Comparison of ENCODE assay signal across 16 cellular contexts in genomic region chr10:129859536-129859935, GRCh38.
DNase-seq lines count a peak whose midpoint lies in the region; TF ChIP-seq lines count a peak whose summit lies in the region.
"Had no signal": no experiment of that assay in that cellular context is flagged by ENCODE, and none has a peak within 500 bp of the region (broad histone marks: within the 10 kb centered on the region; RNA-seq: fewer than 3 reads in every experiment).

No MANE protein-coding gene starts in this region.

- no peak overlapping the region for H2AFZ ChIP-seq in H9 (ENCODE audit: low read length)

- WGBS in H9 (ENCODE audit: extremely low coverage, insufficient read length, low lambda C conversion rate), result no CpG with 5 or more reads among the region's 7 CpGs

- H3K36me3 ChIP-seq in ascending aorta, result no peaks in the 10 kb centered on the region
- H3K36me3 ChIP-seq: BLaER1 treated with 17β-estradiol and CSF1 and Interleukin-3, amounts not matched to agents 10 nM and 100 nM had no signal

- H3K36me3 Mint-ChIP-seq in H9 (ENCODE audit: insufficient read depth in 1 of 3, low read depth in 3 of 3), result peaks cover 0 to 4% (median 0%) of the 10 kb centered on the region in 3 experiments; a peak in 2 of 7 replicates
- H3K36me3 Mint-ChIP-seq in activated CD4-positive, alpha-beta T cell treated with anti-CD3 and anti-CD28 coated beads, Interleukin-2, amount 10 ng/mL, durations not matched to agents 24 days and 14 days (ENCODE audit: low read depth), result no peaks in the 10 kb centered on the region
- H3K36me3 Mint-ChIP-seq: CD8-positive, alpha-beta T cell had no signal

- H2BK12ac ChIP-seq in H9 (ENCODE audit: insufficient read length, low read depth, low read length), result no peak overlapping the region

- H3K23me2 ChIP-seq in H9 (ENCODE audit: insufficient read length, low read depth, low read length, poor library complexity, severe bottlenecking), result no peaks in the 10 kb centered on the region

- H4K20me1 ChIP-seq in H9 (ENCODE audit: control insufficient read depth, insufficient read depth, insufficient read length), result no peaks in the 10 kb centered on the region
- H4K20me1 ChIP-seq: BLaER1 treated with 17β-estradiol and CSF1 and Interleukin-3, amounts not matched to agents 10 nM and 100 nM had no signal

- H3K27me3 Mint-ChIP-seq in H9 (ENCODE audit: low read depth), result peaks cover 10% of the 10 kb centered on the region
- no peaks in the 10 kb centered on the region for H3K27me3 Mint-ChIP-seq in activated CD4-positive, alpha-beta T cell treated with anti-CD3 and anti-CD28 coated beads, Interleukin-2, amount 10 ng/mL, durations not matched to agents 24 days and 14 days
- H3K27me3 Mint-ChIP-seq: B cell had no signal

- H2BK20ac ChIP-seq in H9 (ENCODE audit: low read depth, low read length, poor library complexity, severe bottlenecking), result no peak overlapping the region

- H3K9ac ChIP-seq in H9 (ENCODE audit: extremely low read depth, insufficient read length, low read length), result no peak overlapping the region
- H3K9ac ChIP-seq: BLaER1 treated with 17β-estradiol and CSF1 and Interleukin-3, amounts not matched to agents 10 nM and 100 nM had no signal

- H3K18ac ChIP-seq in H9 (ENCODE audit: insufficient read length, low read depth, low read length), result no peak overlapping the region

- H3K4me2 ChIP-seq in H9 (ENCODE audit: insufficient read depth, insufficient read length, low read length), result no peak overlapping the region
- H3K4me2 ChIP-seq: A549; BLaER1 treated with 17β-estradiol and CSF1 and Interleukin-3, amounts not matched to agents 10 nM and 100 nM had no signal

- no peaks in the 10 kb centered on the region for H3K79me2 ChIP-seq in H9 (ENCODE audit: insufficient read depth, low read length)

- intact Hi-C loops in posterior vena cava (cut with DNase I), result no loop called here
- intact Hi-C loops in activated CD4-positive, alpha-beta T cell treated with anti-CD3 and anti-CD28 coated beads, Interleukin-2, amount 10 ng/mL, durations not matched to agents 24 days and 14 days (cut with micrococcal nuclease), result no loop called here
- intact Hi-C loops in ascending aorta (cut with DNase I), result no loop called here

- H3K9me3 Mint-ChIP-seq in H9, result peaks cover 4 to 5% of the 10 kb centered on the region in 2 experiments; a peak in 4 of 5 replicates
- no peaks in the 10 kb centered on the region for H3K9me3 Mint-ChIP-seq in activated CD4-positive, alpha-beta T cell treated with anti-CD3 and anti-CD28 coated beads, Interleukin-2, amount 10 ng/mL, durations not matched to agents 24 days and 14 days
- H3K9me3 Mint-ChIP-seq: CD4-positive, alpha-beta T cell had no signal

- no peak overlapping the region for H3T11ph ChIP-seq in H9 (ENCODE audit: low read length)

- no peak overlapping the region for H2BK15ac ChIP-seq in H9 (ENCODE audit: low read depth, low read length)

- TF ChIP-seq CTCF in H9 (conservative IDR thresholded peaks at IDR 0.05) (no peak), ascending aorta (IDR thresholded peaks at IDR 0.05) (no peak)

- H2BK5ac ChIP-seq in H9 (ENCODE audit: insufficient read length, low read length), result no peak overlapping the region

- H3K56ac ChIP-seq in H9 (ENCODE audit: insufficient read length, low read depth, low read length), result no peak overlapping the region

- H3K4me3 ChIP-seq in ascending aorta, result no peak overlapping the region
- H3K4me3 ChIP-seq: A549; BLaER1 treated with 17β-estradiol and CSF1 and Interleukin-3, amounts not matched to agents 10 nM and 100 nM had no signal

- H3K79me1 ChIP-seq in H9 (ENCODE audit: insufficient read depth, low read depth, low read length, poor library complexity, severe bottlenecking), result no peaks in the 10 kb centered on the region

- H3K9me3 ChIP-seq in H9 (ENCODE audit: control insufficient read depth, low read depth, low read length) (no peaks in the 10 kb centered on the region), ascending aorta (no peaks in the 10 kb centered on the region)

- no peak overlapping the region for H3K4me3 Mint-ChIP-seq in H9
- no peak overlapping the region for H3K4me3 Mint-ChIP-seq in activated CD4-positive, alpha-beta T cell treated with anti-CD3 and anti-CD28 coated beads, Interleukin-2, amount 10 ng/mL, durations not matched to agents 24 days and 14 days
- H3K4me3 Mint-ChIP-seq: B cell; CD4-positive, alpha-beta T cell; CD8-positive, alpha-beta T cell had no signal

- H2AK5ac ChIP-seq in H9 (ENCODE audit: insufficient read length, low read length), result no peak overlapping the region

- H3K23ac ChIP-seq in H9 (ENCODE audit: insufficient read length, low read depth, low read length), result no peak overlapping the region

- no peak overlapping the region for H4K91ac ChIP-seq in H9 (ENCODE audit: insufficient read length, low read depth, low read length)

- no peak overlapping the region for H2BK120ac ChIP-seq in H9 (ENCODE audit: low read depth, low read length, poor library complexity, severe bottlenecking)

- H3K27ac ChIP-seq in H9 (ENCODE audit: insufficient read length, low read depth, low read length) (no peak overlapping the region), ascending aorta (no peak overlapping the region)
- H3K27ac ChIP-seq: 22Rv1; A549; BLaER1 treated with 17β-estradiol and CSF1 and Interleukin-3, amounts not matched to agents 10 nM and 100 nM; C4-2B had no signal

- H3K27me3 ChIP-seq in H9 (ENCODE audit: insufficient read depth, low read length) (no peaks in the 10 kb centered on the region), ascending aorta (no peaks in the 10 kb centered on the region)
- H3K27me3 ChIP-seq: BLaER1 treated with 17β-estradiol and CSF1 and Interleukin-3, amounts not matched to agents 10 nM and 100 nM had no signal

- H3K27ac Mint-ChIP-seq in H9, result no peak overlapping the region
- H3K27ac Mint-ChIP-seq in activated CD4-positive, alpha-beta T cell treated with anti-CD3 and anti-CD28 coated beads, Interleukin-2, amount 10 ng/mL, durations not matched to agents 24 days and 14 days, result no peak overlapping the region
- H3K27ac Mint-ChIP-seq: B cell; CD4-positive, alpha-beta T cell; CD8-positive, alpha-beta T cell had no signal

- H3K4me1 Mint-ChIP-seq in H9, result peaks cover 0 to 10% of the 10 kb centered on the region in 2 experiments; a peak in 2 of 4 replicates
- no peaks in the 10 kb centered on the region for H3K4me1 Mint-ChIP-seq in activated CD4-positive, alpha-beta T cell treated with anti-CD3 and anti-CD28 coated beads, Interleukin-2, amount 10 ng/mL, durations not matched to agents 24 days and 14 days
- H3K4me1 Mint-ChIP-seq: B cell had no signal

- peak overlapping the region; percentile 26; the same call in 1 of the 2 replicates for H3K14ac ChIP-seq in H9 (ENCODE audit: insufficient read depth, low read length)

- DNase-seq in H9 (no peak), mesenteric fat pad (ENCODE audit: low spot score) (peak; percentile 73), posterior vena cava (ENCODE audit: low spot score) (peak; percentile 64), ascending aorta (ENCODE audit: low spot score in 2 of 2) (no peak)
- DNase-seq in activated CD4-positive, alpha-beta T cell treated with anti-CD3 and anti-CD28 coated beads, Interleukin-2, amount 10 ng/mL, durations not matched to agents 24 days and 14 days, result no peak
- DNase-seq: AML-193; CD4-positive, alpha-beta T cell; CD8-positive, alpha-beta T cell; COR-L47; DMS79 treated with DMSO at 0.1 percent for 48 hours; GF-D8 had no signal

- no peak overlapping the region for H3K4ac ChIP-seq in H9 (ENCODE audit: low read depth, low read length)

- no peak overlapping the region for H4K8ac ChIP-seq in H9 (replicated peaks; ENCODE audit: insufficient read length, low read depth, low read length)

- no peaks in the 10 kb centered on the region for H3K4me1 ChIP-seq in H9 (ENCODE audit: insufficient read depth, low read length)
- H3K4me1 ChIP-seq in ascending aorta, result no peaks in the 10 kb centered on the region
- H3K4me1 ChIP-seq: A549 had no signal

- no peak overlapping the region for H4K5ac ChIP-seq in H9 (ENCODE audit: insufficient read length, low read depth, low read length)

Comparison
In these comparisons a context has a peak if more than half of its experiments do, and no peak if none do; other contexts are left out.
1. DNase-seq: peak in mesenteric fat pad (single experiment) and posterior vena cava (single experiment); none in H9 (single experiment), activated CD4-positive, alpha-beta T cell treated with anti-CD3 and anti-CD28 coated beads, Interleukin-2, amount 10 ng/mL, durations not matched to agents 24 days and 14 days (single experiment) and ascending aorta (0 of 2).